8 cellular contexts compared by ENCODE assay signal in the genomic region with DNA sequence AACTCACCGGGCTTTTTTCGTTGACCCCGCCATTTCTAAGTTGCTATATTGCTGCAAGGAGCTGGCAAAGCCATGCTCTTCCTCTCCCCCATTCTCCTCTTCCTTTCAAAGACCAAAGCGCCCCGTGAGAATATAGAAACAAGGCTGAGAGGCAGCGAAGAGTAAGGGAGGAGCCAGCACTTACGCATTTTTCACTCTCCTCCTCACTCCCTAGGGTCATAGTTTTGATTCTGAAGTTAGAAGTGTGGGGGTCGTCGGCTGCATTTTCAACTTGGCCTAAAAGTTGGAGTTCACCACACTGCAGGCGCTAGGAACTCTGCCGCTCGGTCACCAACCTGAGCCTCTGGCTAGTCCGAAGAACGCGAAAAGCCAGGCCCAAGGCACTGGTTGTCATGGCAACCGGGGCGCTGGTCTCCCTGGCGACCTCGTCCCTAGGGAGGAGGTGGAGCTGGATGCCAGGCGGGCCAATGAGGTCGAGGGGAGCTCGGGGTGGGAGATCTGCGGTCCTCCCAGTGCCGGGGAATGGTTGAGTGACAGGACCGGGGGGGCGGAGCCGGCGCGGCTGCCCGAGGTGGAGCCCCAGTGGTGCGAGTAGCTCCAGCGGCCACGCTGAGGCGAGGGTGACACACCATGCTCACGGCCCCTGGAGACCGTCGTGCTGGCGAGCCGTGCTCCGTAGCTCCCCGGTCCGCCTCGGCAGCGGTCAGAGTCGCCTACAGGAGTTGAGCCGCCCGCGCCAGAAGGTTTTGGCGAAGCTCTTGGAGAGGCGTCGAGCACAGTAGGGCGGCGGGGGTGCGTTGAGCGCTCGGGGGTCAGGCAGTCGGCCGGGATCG. TPM values are rescaled to one million over a fixed set of nuclear protein-coding genes. Genes with fewer than 3 reads are reported as not detected.
DNase-seq lines count a peak whose midpoint lies in the region; ATAC-seq, FAIRE-seq and TF ChIP-seq lines count a peak whose summit lies in the region.

PTPN13 (plus strand) TSS at position 590 of the 833 bp plus-strand sequence. CDS start 40,942 bp downstream, outside the sequence.

- under 1% methylated on average over 57 of the region's 59 CpGs for WGBS in HUES64
- 1 to 4% (median 1%) methylated on average over 35 to 59 of the region's 59 CpGs for WGBS in stomach, 5 donors

- H3K27ac Mint-ChIP-seq in natural killer cell treated with Interleukin-12 subunit alpha and Interleukin-12 subunit beta and Interleukin-15 and Interleukin-18, amount 100 ng/mL, for 72 hours, result no peak within 1 kb of the TSS

- no peak for FAIRE-seq in D721Med (lab: Jason Lieb, UNC)

- no peaks in the 10 kb centered on the region for H3K9me3 Mint-ChIP-seq in natural killer cell treated with Interleukin-12 subunit alpha and Interleukin-12 subunit beta and Interleukin-15 and Interleukin-18, amount 100 ng/mL, for 72 hours

- peak; percentile 96 for ATAC-seq in GM21526 (IDR thresholded peaks at IDR 0.05; ENCODE audit: low FRiP score, unreplicated experiment)
- peak; percentile 93 to 95 for ATAC-seq in natural killer cell treated with Interleukin-12 subunit alpha and Interleukin-12 subunit beta and Interleukin-15 and Interleukin-18, amount 100 ng/mL, for 72 hours

- H3K4me3 Mint-ChIP-seq in natural killer cell treated with Interleukin-12 subunit alpha and Interleukin-12 subunit beta and Interleukin-15 and Interleukin-18, amount 100 ng/mL, for 72 hours, result peak within 1 kb of the TSS; percentile 70

- no peaks in the 10 kb centered on the region for H3K36me3 Mint-ChIP-seq in natural killer cell treated with Interleukin-12 subunit alpha and Interleukin-12 subunit beta and Interleukin-15 and Interleukin-18, amount 100 ng/mL, for 72 hours

- H3K27ac ChIP-seq in HUES64 (ENCODE audit: low read depth, low read length) (peak within 1 kb of the TSS; percentile 85), stomach (peak within 1 kb of the TSS; percentile 85 to 91 (median 89))

- TF ChIP-seq POLR2A in stomach (IDR thresholded peaks at IDR 0.05), result peak in 2 of 4 donors; percentile 52 to 67

- H3K9ac ChIP-seq in HUES64 (ENCODE audit: low read depth, low read length), result peak within 1 kb of the TSS; percentile 84

- H3K9me3 ChIP-seq in HUES64 (ENCODE audit: insufficient read depth, low read depth, low read length) (no peaks in the 10 kb centered on the region), stomach (no peaks in the 10 kb centered on the region)

- peaks cover 28 to 30% of the 10 kb centered on the region in 2 donors for H3K27me3 Mint-ChIP-seq in natural killer cell treated with Interleukin-12 subunit alpha and Interleukin-12 subunit beta and Interleukin-15 and Interleukin-18, amount 100 ng/mL, for 72 hours

- TF ChIP-seq CTCF in D721Med (IDR thresholded peaks at IDR 0.05; ENCODE audit: insufficient read depth, missing control alignments), result no peak
- TF ChIP-seq CTCF in fibroblast of villous mesenchyme (IDR thresholded peaks at IDR 0.05; ENCODE audit: insufficient read depth, low read depth, low read length), result no peak
- TF ChIP-seq CTCF in stomach (IDR thresholded peaks at IDR 0.05), result no peak

- no peaks in the 10 kb centered on the region for H3K27me3 ChIP-seq in HUES64 (ENCODE audit: insufficient read depth, low read length)
- peaks cover 0 to 12% (median 0%) of the 10 kb centered on the region in 3 donors for H3K27me3 ChIP-seq in stomach

- H3K4me1 ChIP-seq in HUES64 (ENCODE audit: insufficient read depth, low read length) (peaks cover 43% of the 10 kb centered on the region), stomach (peaks cover 4 to 48% (median 39%) of the 10 kb centered on the region in 4 donors)

- H3K36me3 ChIP-seq in HUES64 (ENCODE audit: insufficient read depth, low read length) (no peaks in the 10 kb centered on the region), stomach (no peaks in the 10 kb centered on the region)

- intact Hi-C loops in stomach (cut with DNase I; ENCODE audit: low total_unique reads), result no loop called here

- peak within 1 kb of the TSS; percentile 91 for H3K4me3 ChIP-seq in HUES64 (ENCODE audit: low read length)
- peak within 1 kb of the TSS; percentile 73 for H3K4me3 ChIP-seq in fibroblast of villous mesenchyme (ENCODE audit: low read depth, low read length)
- peak within 1 kb of the TSS; percentile 64 to 87 (median 78) for H3K4me3 ChIP-seq in stomach

- no peak for TF ChIP-seq EP300 in stomach (IDR thresholded peaks at IDR 0.05)

- DNase-seq in D721Med (ENCODE audit: insufficient read length, low spot score), result peak; percentile 61
- peak; percentile 98 for DNase-seq in RPMI7951 (ENCODE audit: low read depth)
- peak; percentile 71 for DNase-seq in activated effector memory CD4-positive, alpha-beta T cell treated with Interleukin-2 at 50 U/mL for 16 hours
- peak; percentile 98 for DNase-seq in fibroblast of villous mesenchyme (ENCODE audit: low read depth)
- peak; percentile 76 for DNase-seq in natural killer cell treated with Interleukin-12 subunit alpha and Interleukin-12 subunit beta and Interleukin-15 and Interleukin-18, amount 100 ng/mL, for 72 hours (ENCODE audit: low spot score)
- DNase-seq in stomach, result peak; percentile 98

- H3K4me1 Mint-ChIP-seq in natural killer cell treated with Interleukin-12 subunit alpha and Interleukin-12 subunit beta and Interleukin-15 and Interleukin-18, amount 100 ng/mL, for 72 hours (ENCODE audit: low read depth in 2 of 2), result peaks cover 8 to 13% of the 10 kb centered on the region in 2 donors

RNA-seq across cellular contexts. Expression of gene PTPN13, which starts in this region (rescaled TPM):
- polyA plus RNA-seq in HUES64 (2013, experiment 1 of 2), result 36.9 TPM
- polyA plus RNA-seq in HUES64 (2013, experiment 2 of 2), result 39.8 TPM
- total RNA-seq in RPMI7951 (2014; rRNA removed; shearing (Covaris generic)), result 16.6 and 20.1 TPM in 2 replicates
- total RNA-seq in fibroblast of villous mesenchyme (68.3 and 73.0 TPM in 2 replicates), stomach (10 to 100 TPM in 3 of 5 donors, 1 to 10 TPM in 2; 2.3 to 38.6 (median 12.9) TPM)
- total RNA-seq in natural killer cell treated with Interleukin-12 subunit alpha and Interleukin-12 subunit beta and Interleukin-15 and Interleukin-18, amount 100 ng/mL, for 72 hours, result 1 to 10 TPM; 1.5 to 2.1 TPM
- polyA plus RNA-seq in stomach, result 1 to 10 TPM; 2.9 to 7.6 (median 3.1) TPM

Comparison
In these comparisons a context has a peak if more than half of its experiments do, and no peak if none do; other contexts are left out.
1. Peak in every context shown above with its lines: DNase-seq, ATAC-seq, H3K4me3 ChIP-seq and H3K27ac ChIP-seq.